In the genomic region with DNA sequence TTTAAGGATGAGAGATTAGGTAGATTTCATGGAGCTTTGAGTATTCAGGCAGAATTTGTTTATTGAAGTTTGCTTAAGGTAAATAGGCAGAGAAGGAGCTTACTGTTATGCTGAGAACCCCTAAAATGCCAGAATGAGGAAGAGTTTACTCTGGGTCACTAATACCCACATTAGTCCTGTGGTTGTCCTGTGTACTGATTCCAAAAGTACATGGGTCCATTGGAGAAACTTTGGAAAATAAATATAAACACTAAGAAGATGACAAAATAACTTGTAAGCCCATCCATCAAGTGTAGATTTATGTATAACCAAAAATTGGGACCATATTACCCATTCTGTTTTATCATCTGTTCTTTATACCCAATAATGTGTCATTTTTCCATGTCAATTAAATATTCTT, we compare ENCODE assay signal across 29 cellular contexts. TPM values are rescaled to one million over a fixed set of nuclear protein-coding genes. Genes with fewer than 3 reads are reported as not detected.
"Had no signal": no experiment of that assay in that cellular context is flagged by ENCODE, and none has a peak within 500 bp of the region (broad histone marks: within the 10 kb centered on the region; RNA-seq: fewer than 3 reads in every experiment).

No MANE protein-coding gene starts in this region.

- H3K36me3 Mint-ChIP-seq: natural killer cell; neural progenitor cell; stimulated activated effector memory CD8-positive, alpha-beta T cell treated with anti-CD3 and anti-CD28 coated beads, Interleukin-12 subunit alpha, Interleukin-12 subunit beta, amount 100 ng/mL, for 72 hours; stimulated activated naive B cell treated with anti-CD40 and anti-IgM and Interleukin-4, amounts not matched to agents 10 μg/mL and 1 μg/mL and 100 μg/mL, for 72 hours; type B pancreatic cell had no signal

- H3K36me3 ChIP-seq: neural progenitor cell, ovary, right lobe of liver, sigmoid colon, stomach, thoracic aorta, tibial artery, transverse colon, upper lobe of right lung, uterus had no signal

- H3K4me1 Mint-ChIP-seq: natural killer cell; stimulated activated effector memory CD8-positive, alpha-beta T cell treated with anti-CD3 and anti-CD28 coated beads, Interleukin-12 subunit alpha, Interleukin-12 subunit beta, amount 100 ng/mL, for 72 hours; stimulated activated naive B cell treated with anti-CD40 and anti-IgM and Interleukin-4, amounts not matched to agents 10 μg/mL and 1 μg/mL and 100 μg/mL, for 72 hours had no signal

- H2AFZ ChIP-seq: neural progenitor cell, parathyroid adenoma had no signal

- DNase-seq: natural killer cell; occipital lobe; ovary; posterior cingulate gyrus; psoas muscle; right cardiac atrium; right lobe of liver; sigmoid colon; small intestine; stimulated activated CD4-positive, alpha-beta T cell treated with anti-CD3 and anti-CD28 coated beads, Interleukin-15, amount 100 ng/mL, for 24 hours; stimulated activated CD4-positive, alpha-beta T cell treated with anti-CD3 and anti-CD28 coated beads, Interleukin-2, amount 100 ng/mL, for 24 hours; stimulated activated CD4-positive, alpha-beta T cell treated with anti-CD3 and anti-CD28 coated beads, Interleukin-2, amount 100 ng/mL, for 48 hours; stimulated activated CD4-positive, alpha-beta T cell treated with anti-CD3 and anti-CD28 coated beads, Interleukin-4, amount 100 ng/mL, for 24 hours; stimulated activated naive B cell treated with anti-CD40 and anti-IgM and Interleukin-4, amounts not matched to agents 10 μg/mL and 1 μg/mL and 100 μg/mL, for 72 hours; stimulated activated naive CD4-positive, alpha-beta T cell treated with Interleukin-2 at 50 U/mL for 16 hours; stomach; tibial artery; transverse colon; upper lobe of right lung; uterus had no signal

- H3K9me3 ChIP-seq: ovary, psoas muscle, right lobe of liver, sigmoid colon, stomach, thoracic aorta, tibial artery, transverse colon, upper lobe of right lung, uterus had no signal

- H3K4me1 ChIP-seq: neural progenitor cell, psoas muscle, sigmoid colon, tibial artery, transverse colon, upper lobe of right lung had no signal

- H3K27me3 Mint-ChIP-seq: type B pancreatic cell had no signal

- H3K9ac ChIP-seq: neural progenitor cell, parathyroid adenoma had no signal

- H3K4me3 ChIP-seq: neural progenitor cell, ovary, psoas muscle, right lobe of liver, sigmoid colon, stomach, thoracic aorta, tibial artery, transverse colon, upper lobe of right lung, uterus had no signal

- H3K4me2 ChIP-seq: neural progenitor cell had no signal

- ATAC-seq: natural killer cell; psoas muscle; right cardiac atrium; right lobe of liver; stimulated activated effector memory CD8-positive, alpha-beta T cell treated with anti-CD3 and anti-CD28 coated beads, Interleukin-12 subunit alpha, Interleukin-12 subunit beta, amount 100 ng/mL, for 72 hours; stimulated activated naive B cell treated with anti-CD40 and anti-IgM and Interleukin-4, amounts not matched to agents 10 μg/mL and 1 μg/mL and 100 μg/mL, for 72 hours; upper lobe of right lung had no signal

- H3K27me3 ChIP-seq: neural progenitor cell, ovary, right lobe of liver, sigmoid colon, stomach, tibial artery, transverse colon, upper lobe of right lung, uterus had no signal

- H3K9me3 Mint-ChIP-seq: natural killer cell; nephron; neural progenitor cell; stimulated activated effector memory CD8-positive, alpha-beta T cell treated with anti-CD3 and anti-CD28 coated beads, Interleukin-12 subunit alpha, Interleukin-12 subunit beta, amount 100 ng/mL, for 72 hours; stimulated activated naive B cell treated with anti-CD40 and anti-IgM and Interleukin-4, amounts not matched to agents 10 μg/mL and 1 μg/mL and 100 μg/mL, for 72 hours; stimulated activated naive CD8-positive, alpha-beta T cell treated with anti-CD3 and anti-CD28 coated beads, Interleukin-15, Interleukin-2, amounts not matched to agents 100 ng/mL and 50 ng/mL, for 24 hours; type B pancreatic cell had no signal

- H3K27ac Mint-ChIP-seq: natural killer cell; neural progenitor cell; progenitor cell of endocrine pancreas; stimulated activated effector memory CD8-positive, alpha-beta T cell treated with anti-CD3 and anti-CD28 coated beads, Interleukin-12 subunit alpha, Interleukin-12 subunit beta, amount 100 ng/mL, for 72 hours; stimulated activated naive B cell treated with anti-CD40 and anti-IgM and Interleukin-4, amounts not matched to agents 10 μg/mL and 1 μg/mL and 100 μg/mL, for 72 hours; stimulated activated naive CD8-positive, alpha-beta T cell treated with anti-CD3 and anti-CD28 coated beads, Interleukin-15, Interleukin-2, amounts not matched to agents 100 ng/mL and 50 ng/mL, for 24 hours; type B pancreatic cell had no signal

- H3K4me3 Mint-ChIP-seq: natural killer cell; nephron; neural progenitor cell; stimulated activated effector memory CD8-positive, alpha-beta T cell treated with anti-CD3 and anti-CD28 coated beads, Interleukin-12 subunit alpha, Interleukin-12 subunit beta, amount 100 ng/mL, for 72 hours; stimulated activated naive B cell treated with anti-CD40 and anti-IgM and Interleukin-4, amounts not matched to agents 10 μg/mL and 1 μg/mL and 100 μg/mL, for 72 hours; stimulated activated naive CD8-positive, alpha-beta T cell treated with anti-CD3 and anti-CD28 coated beads, Interleukin-15, Interleukin-2, amounts not matched to agents 100 ng/mL and 50 ng/mL, for 24 hours; type B pancreatic cell had no signal

- H3K27ac ChIP-seq: neural progenitor cell, ovary, parathyroid adenoma, psoas muscle, right lobe of liver, sigmoid colon, stomach, thoracic aorta, tibial artery, transverse colon, upper lobe of right lung, uterus had no signal

RNA-seq across cellular contexts. Expression of a gene that starts 31.6 kb away (rescaled TPM):
- polyA plus RNA-seq: neural cell had no signal
